In genomic region chr15:88912500-88912921, GRCh38 we compare ENCODE assay signal across 8 cellular contexts. TPM values are rescaled to one million over a fixed set of nuclear protein-coding genes. Genes with fewer than 3 reads are reported as not detected.
A peak's percentile ranks its signal among the peaks of the same experiment; 100 is the strongest.
DNase-seq lines count a peak whose midpoint lies in the region; ATAC-seq lines count a peak whose summit lies in the region.

No MANE protein-coding gene starts in this region.

- H3K27ac ChIP-seq in SJSA1: peak overlapping the region; percentile 73; the same call in 1 of the 2 replicates

- H3K36me3 ChIP-seq in SJSA1: peaks cover 39% of the 10 kb centered on the region
- peaks cover 19% of the 10 kb centered on the region for H3K36me3 ChIP-seq in neuron (ENCODE audit: insufficient read depth, low read length)

- DNase-seq in ELF-1 (ENCODE audit: low read depth, low spot score) (peak; percentile 47), SJSA1 (ENCODE audit: low read depth in 1 of 2, low spot score in 2 of 2) (peak in 1 of 2 experiments; percentile 55), fibroblast of peridontal ligament (ENCODE audit: extremely low read depth) (peak; percentile 27), DMS153 (lab: John Stamatoyannopoulos, UW) (no peak), NCI-H748 (lab: John Stamatoyannopoulos, UW; ENCODE audit: unreplicated experiment) (no peak), NCI-H446 (lab: John Stamatoyannopoulos, UW) (no peak)

- no peaks in the 10 kb centered on the region for H3K27me3 ChIP-seq in SJSA1 (replicated peaks)
- H3K27me3 ChIP-seq in neuron (ENCODE audit: insufficient read depth, low read length): no peaks in the 10 kb centered on the region

- ATAC-seq in HG03025 (IDR thresholded peaks at IDR 0.05; ENCODE audit: low FRiP score, unreplicated experiment): no peak

- H3K4me1 ChIP-seq in SJSA1 (replicated peaks) (peaks cover 21% of the 10 kb centered on the region), neuron (ENCODE audit: insufficient read depth, low read length) (peaks cover 9% of the 10 kb centered on the region)

- H3K4me3 ChIP-seq in SJSA1 (peak overlapping the region; percentile 65), neuron (ENCODE audit: low read length) (peak overlapping the region; percentile 75)

- H3K9me3 ChIP-seq in SJSA1 (replicated peaks) (no peaks in the 10 kb centered on the region), neuron (ENCODE audit: low read length) (no peaks in the 10 kb centered on the region)

- H2AFZ ChIP-seq in neuron (ENCODE audit: low read depth, low read length): peak overlapping the region; percentile 85

RNA-seq across cellular contexts. Expression of gene MFGE8, which starts 0.7 kb away (rescaled TPM):
- total RNA-seq in SJSA1 (2014; rRNA removed; shearing (Covaris generic)): 149 and 151 TPM in 2 replicates

RNA-seq across cellular contexts. Expression of gene HAPLN3, which starts 17.2 kb away (rescaled TPM):
- total RNA-seq in SJSA1 (2014; rRNA removed; shearing (Covaris generic)): 11.9 and 19.9 TPM in 2 replicates

Comparison
In these comparisons a context has a peak if more than half of its experiments do, and no peak if none do; other contexts are left out.
1. DNase-seq: peak in ELF-1 (single experiment) and fibroblast of peridontal ligament (single experiment); none in DMS153 (single experiment), NCI-H748 (single experiment) and NCI-H446 (0 of 2).